Comparison of ENCODE assay signal across 1 cellular context in genomic region chr17:63840591-63841349, GRCh38.
TF ChIP-seq lines count a peak whose summit lies in the region.

No MANE protein-coding gene starts in this region.

TF ChIP-seq in GM12878, 131 proteins besides CTCF, POLR2A, EP300 and RAD21:
- TF ChIP-seq TBL1XR1 (IDR thresholded peaks at IDR 0.05; ENCODE audit: low read depth, low read length), result no peak
- TF ChIP-seq ZBED1 (IDR thresholded peaks at IDR 0.05; ENCODE audit: borderline replicate concordance), result no peak
- no peak for TF ChIP-seq EED (IDR thresholded peaks at IDR 0.05; ENCODE audit: low read depth)
- TF ChIP-seq WRNIP1 (IDR thresholded peaks at IDR 0.05; ENCODE audit: borderline replicate concordance, low read depth, low read length), result no peak
- no peak for TF ChIP-seq RCOR1 (conservative IDR thresholded peaks at IDR 0.05; ENCODE audit: low read depth, low read length)
- TF ChIP-seq BHLHE40 (IDR thresholded peaks at IDR 0.05; ENCODE audit: borderline replicate concordance in 1 of 2, low read depth in 2 of 2, low read length in 1 of 2), result no peak
- no peak for TF ChIP-seq MEF2B (IDR thresholded peaks at IDR 0.05; ENCODE audit: partially characterized antibody, poor library complexity, severe bottlenecking)
- TF ChIP-seq SMC3 (IDR thresholded peaks at IDR 0.05; ENCODE audit: borderline replicate concordance, low read length), result no peak
- no peak for TF ChIP-seq PKNOX1 (IDR thresholded peaks at IDR 0.05)
- no peak for TF ChIP-seq RBBP5 (conservative IDR thresholded peaks at IDR 0.05)
- TF ChIP-seq KLF5 (IDR thresholded peaks at IDR 0.05; ENCODE audit: partially characterized antibody), result no peak
- no peak for TF ChIP-seq FOXK2 (IDR thresholded peaks at IDR 0.05)
- no peak for TF ChIP-seq BMI1 (IDR thresholded peaks at IDR 0.05; ENCODE audit: borderline replicate concordance)
- no peak for TF ChIP-seq PAX5 (IDR thresholded peaks at IDR 0.05; ENCODE audit: borderline replicate concordance, low read depth, low read length)
